20 cellular contexts compared by ENCODE assay signal in the genomic region with DNA sequence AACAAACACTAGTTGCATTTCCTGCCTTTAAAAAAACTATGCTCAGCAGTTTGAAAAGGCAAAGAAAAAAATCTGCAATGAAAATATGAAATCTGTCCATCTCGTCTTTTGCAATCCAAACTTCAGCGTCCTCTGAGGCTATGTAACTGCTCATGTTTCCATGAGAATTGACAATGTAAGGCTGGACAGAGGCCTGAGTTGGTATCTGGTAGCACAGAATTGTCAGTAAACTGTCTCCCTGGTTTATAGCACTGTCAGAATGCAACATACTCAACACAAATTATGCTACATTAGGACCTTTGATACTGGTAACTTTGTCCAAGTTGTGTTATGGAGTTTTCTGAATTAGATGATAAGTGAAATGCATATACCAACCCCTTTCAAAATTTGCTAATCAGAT.
"Had no signal": no experiment of that assay in that cellular context is flagged by ENCODE, and none has a peak within 500 bp of the region (broad histone marks: within the 10 kb centered on the region; RNA-seq: fewer than 3 reads in every experiment).

No MANE protein-coding gene starts in this region.

- DNase-seq: activated CD4-positive, alpha-beta T cell treated with anti-CD3 and anti-CD28 coated beads for 36 hours; activated CD4-positive, CD25-positive, alpha-beta regulatory T cell; activated CD8-positive, alpha-beta memory T cell treated with anti-CD3 and anti-CD28 coated beads for 24 hours; activated CD8-positive, alpha-beta memory T cell treated with anti-CD3 and anti-CD28 coated beads, Interleukin-2, amount 50 U/mL, for 4 hours; activated naive CD8-positive, alpha-beta T cell treated with anti-CD3 and anti-CD28 coated beads, Interleukin-2, amount 50 U/mL, for 24 hours; activated T-cell treated with anti-CD3 and anti-CD28 coated beads, Interleukin-2, amount 50 U/mL, for 1 hour; endodermal cell; left ventricle myocardium superior; nucleus accumbens; spleen; stimulated activated naive CD4-positive, alpha-beta T cell treated with Interleukin-2 at 50 U/mL for 16 hours; testis; trophoblast cell had no signal

- ATAC-seq: activated naive CD8-positive, alpha-beta T cell treated with anti-CD3 and anti-CD28 coated beads, Interleukin-2, amount 50 U/mL, for 24 hours; esophagus mucosa; left ventricle myocardium superior had no signal

- H3K9me3 Mint-ChIP-seq: activated naive CD4-positive, alpha-beta T cell treated with anti-CD3 and anti-CD28 coated beads, Interleukin-2, amount 50 U/mL, for 24 hours; activated naive CD8-positive, alpha-beta T cell treated with anti-CD3 and anti-CD28 coated beads, Interleukin-2, amount 50 U/mL, for 24 hours; activated T-helper 17 cell treated with anti-CD3 and anti-CD28 coated beads, Interleukin-2, amount 50 U/mL, for 72 hours; central memory CD8-positive, alpha-beta T cell; dendritic cell treated with granulocyte-macrophage colony-stimulating factor and Interleukin-4, amounts not matched to agents 40 ng/mL and 50 ng/mL, for 4 days; endodermal cell; T-helper 2 cell treated with Interferon-gamma antibody and Interleukin-4, amounts not matched to agents 5 μg/mL and 100 μg/mL, for 36 hours had no signal

- H3K4me3 Mint-ChIP-seq: activated CD4-positive, alpha-beta T cell treated with anti-CD3 and anti-CD28 coated beads for 36 hours; activated naive CD4-positive, alpha-beta T cell treated with anti-CD3 and anti-CD28 coated beads, Interleukin-2, amount 50 U/mL, for 24 hours; activated naive CD8-positive, alpha-beta T cell treated with anti-CD3 and anti-CD28 coated beads, Interleukin-2, amount 50 U/mL, for 24 hours; activated T-helper 17 cell treated with anti-CD3 and anti-CD28 coated beads, Interleukin-2, amount 50 U/mL, for 72 hours; central memory CD8-positive, alpha-beta T cell; dendritic cell treated with granulocyte-macrophage colony-stimulating factor and Interleukin-4, amounts not matched to agents 40 ng/mL and 50 ng/mL, for 4 days; endodermal cell; neural crest cell; T-helper 2 cell treated with Interferon-gamma antibody and Interleukin-4, amounts not matched to agents 5 μg/mL and 100 μg/mL, for 36 hours had no signal

- H3K27ac Mint-ChIP-seq: activated CD4-positive, alpha-beta T cell treated with anti-CD3 and anti-CD28 coated beads for 36 hours; activated naive CD4-positive, alpha-beta T cell treated with anti-CD3 and anti-CD28 coated beads, Interleukin-2, amount 50 U/mL, for 24 hours; activated naive CD8-positive, alpha-beta T cell treated with anti-CD3 and anti-CD28 coated beads, Interleukin-2, amount 50 U/mL, for 24 hours; dendritic cell treated with granulocyte-macrophage colony-stimulating factor and Interleukin-4, amounts not matched to agents 40 ng/mL and 50 ng/mL, for 4 days; endodermal cell; T-helper 2 cell treated with Interferon-gamma antibody and Interleukin-4, amounts not matched to agents 5 μg/mL and 100 μg/mL, for 36 hours had no signal

- H3K27me3 Mint-ChIP-seq: activated CD4-positive, alpha-beta T cell treated with anti-CD3 and anti-CD28 coated beads for 36 hours; activated naive CD4-positive, alpha-beta T cell treated with anti-CD3 and anti-CD28 coated beads, Interleukin-2, amount 50 U/mL, for 24 hours; activated naive CD8-positive, alpha-beta T cell treated with anti-CD3 and anti-CD28 coated beads, Interleukin-2, amount 50 U/mL, for 24 hours; activated T-helper 17 cell treated with anti-CD3 and anti-CD28 coated beads, Interleukin-2, amount 50 U/mL, for 72 hours; central memory CD8-positive, alpha-beta T cell; dendritic cell treated with granulocyte-macrophage colony-stimulating factor and Interleukin-4, amounts not matched to agents 40 ng/mL and 50 ng/mL, for 4 days had no signal

- H3K4me1 Mint-ChIP-seq: central memory CD8-positive, alpha-beta T cell; endodermal cell; neural crest cell had no signal
